26 cellular contexts compared by ENCODE assay signal in the genomic region with DNA sequence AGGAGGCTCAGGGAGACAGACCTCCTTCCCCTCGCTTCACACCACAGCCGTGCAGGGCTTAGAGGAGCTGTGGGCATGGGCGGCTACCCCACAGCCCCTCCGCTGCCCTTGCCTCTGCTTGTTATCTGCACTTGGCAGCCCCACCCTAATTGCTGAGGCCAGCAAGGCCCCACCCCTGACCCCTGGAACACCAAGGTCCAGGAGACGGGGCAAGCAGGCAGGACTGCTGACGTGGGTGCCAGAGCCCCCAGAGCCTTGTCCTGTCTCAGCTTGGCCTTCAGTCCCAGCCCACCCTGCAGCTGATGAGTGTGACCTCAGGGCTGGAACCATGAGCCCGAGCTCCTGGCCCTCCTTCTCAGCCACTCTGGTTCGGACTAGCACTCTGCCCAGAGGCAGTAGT. TPM values are rescaled to one million over a fixed set of nuclear protein-coding genes. Genes with fewer than 3 reads are reported as not detected.
"Had no signal": no experiment of that assay in that cellular context is flagged by ENCODE, and none has a peak within 500 bp of the region (broad histone marks: within the 10 kb centered on the region; RNA-seq: fewer than 3 reads in every experiment).

No MANE protein-coding gene starts in this region.

- H3K36me3 ChIP-seq: brain microvascular endothelial cell had no signal

- ATAC-seq: Panc1 had no signal

- DNase-seq: activated B cell treated with CpG ODN at 0.5 μM for 24 hours; activated CD4-positive, alpha-beta memory T cell treated with anti-CD3 and anti-CD28 coated beads for 36 hours; activated CD4-positive, alpha-beta T cell treated with anti-CD3 and anti-CD28 coated beads for 4 hours; activated CD4-positive, alpha-beta T cell treated with anti-CD3 and anti-CD28 coated beads, Interleukin-2, amount 50 U/mL, for 1 hour; activated CD4-positive, CD25-positive, alpha-beta regulatory T cell treated with anti-CD3 and anti-CD28 coated beads, Interleukin-2, amount 50 U/mL, for 72 hours; activated CD8-positive, alpha-beta memory T cell treated with anti-CD3 and anti-CD28 coated beads, Interleukin-2, amount 50 U/mL, for 4 hours; activated effector memory CD4-positive, alpha-beta T cell treated with Interleukin-2 at 50 U/mL for 16 hours; activated naive CD4-positive, alpha-beta T cell treated with anti-CD3 and anti-CD28 coated beads, Interleukin-2, amount 10 ng/mL, durations not matched to agents 7 days and 5 days; activated T-cell treated with anti-CD3 and anti-CD28 coated beads, Interleukin-2, amount 50 U/mL, for 48 hours; amniotic stem cell; brain microvascular endothelial cell; Karpas-422; KBM-7; NCI-H1105; NCI-H1417 treated with DMSO at 0.1 percent for 48 hours; NCI-H1930; NCI-H2081 treated with DMSO at 0.1 percent for 48 hours; NCI-H226; NCI-H446 treated with DMSO at 0.1 percent for 48 hours; NCI-H524; NCI-H69; NCI-H82; T1000 had no signal

- H3K27ac ChIP-seq: brain microvascular endothelial cell, VCaP had no signal

RNA-seq across cellular contexts. Expression of gene NEURL1B, which starts 29.1 kb away (rescaled TPM):
- polyA plus RNA-seq: IgD-negative memory B cell had no signal
